Comparison of ENCODE assay signal across 23 cellular contexts in the genomic region with DNA sequence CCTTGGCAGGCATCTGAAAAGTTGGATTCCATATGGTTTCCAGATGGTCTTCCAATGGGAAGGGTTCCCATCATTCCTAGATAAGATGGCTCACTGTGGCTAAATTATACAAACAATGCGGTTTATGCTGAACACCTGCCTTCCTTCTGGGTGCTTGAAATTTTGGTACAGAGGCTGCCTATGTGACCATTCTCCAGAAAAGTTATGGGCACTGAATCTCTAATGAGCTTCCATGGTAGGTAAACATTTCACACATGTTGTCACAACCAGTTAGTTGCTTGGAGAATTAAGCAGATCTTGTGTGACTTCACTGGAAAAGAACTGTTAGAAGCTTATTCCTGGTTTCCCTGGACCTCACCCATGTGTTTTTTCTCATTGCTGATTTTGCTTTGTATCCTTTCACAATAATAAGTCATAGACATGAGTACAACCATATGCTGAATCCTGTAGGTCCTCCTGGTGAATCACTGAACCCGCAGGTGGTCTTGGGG. TPM values are rescaled to one million over a fixed set of nuclear protein-coding genes. Genes with fewer than 3 reads are reported as not detected.
A peak's percentile ranks its signal among the peaks of the same experiment; 100 is the strongest.
DNase-seq lines count a peak whose midpoint lies in the region; TF ChIP-seq lines count a peak whose summit lies in the region.
"Had no signal": no experiment of that assay in that cellular context is flagged by ENCODE, and none has a peak within 500 bp of the region (broad histone marks: within the 10 kb centered on the region; RNA-seq: fewer than 3 reads in every experiment).

No MANE protein-coding gene starts in this region.

- CTCF ChIA-PET in MCF 10A (lab: Yijun Ruan, JAX) (interaction anchor here (0.6 kb wide), 1 partner anchor 38 kb away, joined by 3 read pairs; no protein-coding TSS in a partner anchor), A673 (lab: Charles Lee) (no interaction called here)

- H3K9me3 ChIP-seq in breast epithelium (no peaks in the 10 kb centered on the region), tibial artery (no peaks in the 10 kb centered on the region), A673 (ENCODE audit: low read depth, low read length, poor library complexity, severe bottlenecking) (no peaks in the 10 kb centered on the region)
- H3K9me3 ChIP-seq: psoas muscle, thyroid gland had no signal

- no peaks in the 10 kb centered on the region for H3K27me3 Mint-ChIP-seq in MCF 10A (ENCODE audit: insufficient read depth, unreplicated experiment)

- in situ Hi-C loops in GM13976 (cut with MboI; ENCODE audit: low sequenced_read_pairs, unreplicated experiment) = no loop called here

- intact Hi-C loops in MCF 10A (cut with micrococcal nuclease) (no loop called here), breast epithelium (cut with DNase I; ENCODE audit: low total_unique reads) (no loop called here), tibial artery (cut with DNase I; ENCODE audit: low total_unique reads) (no loop called here), A673 (cut with micrococcal nuclease; ENCODE audit: unreplicated experiment) (no loop called here)

- TF ChIP-seq POLR2A in breast epithelium (IDR thresholded peaks at IDR 0.05) = no peak

- H3K4me3 ChIP-seq in breast epithelium (no peak overlapping the region), foreskin fibroblast (ENCODE audit: low read depth in 1 of 2, low read length in 2 of 2) (no peak overlapping the region), tibial artery (no peak overlapping the region), A673 (ENCODE audit: low read depth, low read length, poor library complexity, severe bottlenecking) (no peak overlapping the region)
- H3K4me3 ChIP-seq: psoas muscle, thyroid gland had no signal

- BruUV-seq in MCF 10A (replicated peaks; lab: Mats Ljungman, UMichigan) (no TSS peak), A673 (replicated peaks; lab: Mats Ljungman, UMichigan) (no TSS peak)

- H3K36me3 Mint-ChIP-seq in MCF 10A (ENCODE audit: insufficient read depth, unreplicated experiment) = peaks cover 6% of the 10 kb centered on the region

- H3K4me3 Mint-ChIP-seq in MCF 10A (ENCODE audit: unreplicated experiment) = no peak overlapping the region
- H3K4me3 Mint-ChIP-seq: activated T-helper 17 cell treated with anti-CD3 and anti-CD28 coated beads, Interleukin-2, amount 50 U/mL, for 72 hours; nephron; T-helper 1 cell treated with Interleukin-12 subunit alpha and Interleukin-12 subunit beta and Interleukin-4 antibody, amounts not matched to agents 30 μg/mL and 1 μg/mL, for 36 hours; WTC11 had no signal

- peaks cover 49% of the 10 kb centered on the region for H3K4me1 Mint-ChIP-seq in MCF 10A (ENCODE audit: insufficient read depth, unreplicated experiment)
- H3K4me1 Mint-ChIP-seq: activated T-helper 17 cell treated with anti-CD3 and anti-CD28 coated beads, Interleukin-2, amount 50 U/mL, for 72 hours had no signal

- TF ChIP-seq CTCF in MCF 10A (IDR thresholded peaks at IDR 0.05; ENCODE audit: unreplicated experiment) (no peak), breast epithelium (IDR thresholded peaks at IDR 0.05) (no peak), foreskin fibroblast (IDR thresholded peaks at IDR 0.05; ENCODE audit: low read depth, low read length) (no peak), tibial artery (IDR thresholded peaks at IDR 0.05) (no peak), A673 (conservative IDR thresholded peaks at IDR 0.05; ENCODE audit: low read depth, low read length) (no peak), GM13976 (IDR thresholded peaks at IDR 0.05; ENCODE audit: borderline replicate concordance, control extremely low read depth, extremely low read depth, insufficient read depth, missing control alignments) (no peak)

- H3K27ac ChIP-seq in breast epithelium (no peak overlapping the region), tibial artery (peak overlapping the region; percentile 55 to 65), A673 (ENCODE audit: low read depth, low read length, poor library complexity, severe bottlenecking) (no peak overlapping the region)
- H3K27ac ChIP-seq: 22Rv1, foreskin keratinocyte, HL-60, psoas muscle, thyroid gland had no signal

- H3K27ac Mint-ChIP-seq in MCF 10A (ENCODE audit: low read depth, unreplicated experiment) = peak overlapping the region; percentile 35
- H3K27ac Mint-ChIP-seq: activated T-helper 17 cell treated with anti-CD3 and anti-CD28 coated beads, Interleukin-2, amount 50 U/mL, for 72 hours; T-helper 1 cell treated with Interleukin-12 subunit alpha and Interleukin-12 subunit beta and Interleukin-4 antibody, amounts not matched to agents 30 μg/mL and 1 μg/mL, for 36 hours; WTC11 had no signal

- H3K27me3 ChIP-seq in breast epithelium = no peaks in the 10 kb centered on the region
- no peaks in the 10 kb centered on the region for H3K27me3 ChIP-seq in tibial artery
- H3K27me3 ChIP-seq in A673 (replicated peaks; ENCODE audit: insufficient read depth, low read depth, low read length, poor library complexity) = no peaks in the 10 kb centered on the region
- H3K27me3 ChIP-seq: foreskin keratinocyte, thyroid gland had no signal

- POLR2A ChIA-PET in MCF 10A (lab: Yijun Ruan, JAX) (interaction anchor here (0.7 kb wide), 1 partner anchor 30 kb away, joined by 3 read pairs; the partner anchor contains the start of gene PLOD2), A673 (lab: Charles Lee; ENCODE audit: low non-redundant PET) (no interaction called here)

- no peaks in the 10 kb centered on the region for H3K9me3 Mint-ChIP-seq in MCF 10A (ENCODE audit: unreplicated experiment)
- H3K9me3 Mint-ChIP-seq: activated T-helper 17 cell treated with anti-CD3 and anti-CD28 coated beads, Interleukin-2, amount 50 U/mL, for 72 hours; nephron; T-helper 1 cell treated with Interleukin-12 subunit alpha and Interleukin-12 subunit beta and Interleukin-4 antibody, amounts not matched to agents 30 μg/mL and 1 μg/mL, for 36 hours had no signal

- H3K4me1 ChIP-seq in breast epithelium (no peaks in the 10 kb centered on the region), tibial artery (peaks cover 0 to 86% (median 6%) of the 10 kb centered on the region in 4 donors), A673 (ENCODE audit: insufficient read depth, low read length, poor library complexity, severe bottlenecking) (peaks cover 18% of the 10 kb centered on the region)

- H3K36me3 ChIP-seq in breast epithelium = no peaks in the 10 kb centered on the region
- H3K36me3 ChIP-seq in tibial artery = no peaks in the 10 kb centered on the region
- H3K36me3 ChIP-seq in A673 (ENCODE audit: insufficient read depth, low read length, poor library complexity, severe bottlenecking) = no peaks in the 10 kb centered on the region
- H3K36me3 ChIP-seq: thyroid gland had no signal

- DNase-seq in MCF 10A (ENCODE audit: unreplicated experiment) (no peak), breast epithelium (ENCODE audit: low spot score in 2 of 2) (no peak), amniotic epithelial cell (ENCODE audit: low read depth) (peak; percentile 85), foreskin fibroblast (peak; percentile 32 to 65), tibial artery (no peak), A673 (ENCODE audit: low spot score) (no peak), GM13976 (ENCODE audit: low spot score) (no peak)
- no peak for DNase-seq in activated naive CD4-positive, alpha-beta T cell (lab: John Stamatoyannopoulos, UW)
- DNase-seq: DMS53; effector CD8-positive, alpha-beta T cell; foreskin keratinocyte; GOT3; mesendoderm; NCI-H187 treated with DMSO at 0.1 percent for 48 hours; psoas muscle; SHP77; thyroid gland had no signal

RNA-seq across cellular contexts. Expression of gene PLOD2, which starts 30.1 kb away (rescaled TPM):
- total RNA-seq in MCF 10A (2022) = 109 and 149 TPM in 2 replicates
- total RNA-seq in breast epithelium = 10 to 100 TPM; 33.2 to 71.5 (median 35.7) TPM
- 34.6 and 35.2 TPM in 2 replicates for total RNA-seq in A673 (2021)

Comparison
In these comparisons a context has a peak if more than half of its experiments do, and no peak if none do; other contexts are left out.
1. DNase-seq: peak in amniotic epithelial cell (single experiment) and foreskin fibroblast (2 of 2); none in MCF 10A (single experiment), breast epithelium (0 of 2), tibial artery (0 of 2), A673 (single experiment), activated naive CD4-positive, alpha-beta T cell (0 of 4) and GM13976 (single experiment).
2. H3K27ac ChIP-seq: peak in tibial artery (2 of 2); none in breast epithelium (0 of 2) and A673 (single experiment).